In genomic region chr17:16870253-16871245, GRCh38 we compare ENCODE assay signal across 17 cellular contexts.
"Had no signal": no experiment of that assay in that cellular context is flagged by ENCODE, and none has a peak within 500 bp of the region (broad histone marks: within the 10 kb centered on the region; RNA-seq: fewer than 3 reads in every experiment).

No MANE protein-coding gene starts in this region.

- H3K4me3 ChIP-seq: ascending aorta, breast epithelium, esophagus muscularis mucosa, gastroesophageal sphincter, heart right ventricle, upper lobe of left lung had no signal

- H3K27me3 ChIP-seq: ascending aorta, breast epithelium, upper lobe of left lung had no signal

- FAIRE-seq: endothelial cell of umbilical vein had no signal

- DNase-seq: activated CD4-positive, alpha-beta T cell treated with anti-CD3 and anti-CD28 coated beads for 1 hour; activated naive CD4-positive, alpha-beta T cell treated with anti-CD3 and anti-CD28 coated beads for 36 hours; activated T-cell treated with anti-CD3 and anti-CD28 coated beads, Interleukin-2, amount 50 U/mL, for 1 hour; cerebellar nuclear complex; effector CD8-positive, alpha-beta T cell; heart right ventricle; occipital lobe; stimulated activated CD4-positive, alpha-beta T cell treated with anti-CD3 and anti-CD28 coated beads, Interleukin-2, amount 100 ng/mL, for 24 hours; stimulated activated naive CD8-positive, alpha-beta T cell treated with anti-CD3 and anti-CD28 coated beads, Interleukin-15, Interleukin-2, amounts not matched to agents 100 U/mL and 50 U/mL, for 24 hours; T-helper 2 cell; upper lobe of left lung had no signal

- H3K27ac ChIP-seq: ascending aorta, breast epithelium, esophagus muscularis mucosa, gastroesophageal sphincter, heart right ventricle, upper lobe of left lung, VCaP had no signal

- H3K9me3 ChIP-seq: ascending aorta, breast epithelium, esophagus muscularis mucosa, gastroesophageal sphincter, heart right ventricle, upper lobe of left lung had no signal

- H3K4me1 ChIP-seq: breast epithelium, esophagus muscularis mucosa, gastroesophageal sphincter had no signal

- H3K36me3 ChIP-seq: ascending aorta, breast epithelium, esophagus muscularis mucosa, gastroesophageal sphincter, heart right ventricle, upper lobe of left lung had no signal
